ENCODE assay signal across 22 cellular contexts in the genomic region with DNA sequence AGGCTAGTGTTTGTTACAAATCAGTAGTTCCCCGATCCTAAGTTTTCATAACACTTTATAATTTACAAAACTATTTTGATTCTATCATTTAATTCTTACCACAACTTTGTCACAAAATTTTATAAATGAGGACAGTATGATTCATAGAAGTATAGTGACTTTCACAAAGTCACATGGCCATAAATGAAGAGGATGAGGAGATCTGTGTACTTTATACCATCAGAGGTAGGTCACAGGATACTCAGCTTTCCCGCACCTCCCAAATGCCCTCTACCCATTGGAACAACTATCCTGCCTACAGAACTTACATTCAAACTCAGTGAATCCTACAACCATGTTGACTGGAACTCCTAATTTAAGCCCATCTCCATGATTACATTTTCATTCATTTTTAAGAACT.
"Had no signal": no experiment of that assay in that cellular context is flagged by ENCODE, and none has a peak within 500 bp of the region (broad histone marks: within the 10 kb centered on the region; RNA-seq: fewer than 3 reads in every experiment).

No MANE protein-coding gene starts in this region.

- ATAC-seq: left colon; naive thymus-derived CD8-positive, alpha-beta T cell; stimulated activated memory B cell treated with anti-CD40 and anti-IgM and Interleukin-4, amounts not matched to agents 10 μg/mL and 1 μg/mL and 100 μg/mL, for 72 hours; stimulated activated naive CD8-positive, alpha-beta T cell treated with anti-CD3 and anti-CD28 coated beads, Interleukin-15, amount 100 ng/mL, for 72 hours had no signal

- H3K4me1 Mint-ChIP-seq: stimulated activated memory B cell treated with anti-CD40 and anti-IgM and Interleukin-4, amounts not matched to agents 10 μg/mL and 1 μg/mL and 100 μg/mL, for 72 hours had no signal

- H3K27ac Mint-ChIP-seq: immature natural killer cell; naive thymus-derived CD8-positive, alpha-beta T cell; progenitor cell of endocrine pancreas; stimulated activated memory B cell treated with anti-CD40 and anti-IgM and Interleukin-4, amounts not matched to agents 10 μg/mL and 1 μg/mL and 100 μg/mL, for 72 hours; type B pancreatic cell had no signal

- DNase-seq: hypothalamus; immature natural killer cell; kidney; left colon; left lung; lower lobe of right lung; mammary epithelial cell; mesenchymal stem cell; naive thymus-derived CD8-positive, alpha-beta T cell; ovary; right lobe of liver; stimulated activated CD4-positive, alpha-beta T cell treated with anti-CD3 and anti-CD28 coated beads, Interleukin-1b, Interleukin-23, amount 100 ng/mL, for 48 hours; stimulated activated CD4-positive, alpha-beta T cell treated with anti-CD3 and anti-CD28 coated beads, Interleukin-2, amount 100 ng/mL, for 48 hours; stimulated activated CD4-positive, alpha-beta T cell treated with anti-CD3 and anti-CD28 coated beads, Interleukin-4, amount 100 ng/mL, for 4 hours; stimulated activated CD8-positive, alpha-beta memory T cell treated with anti-CD3 and anti-CD28 coated beads, Interleukin-4, amount 100 ng/mL, for 48 hours; stimulated activated naive CD4-positive, alpha-beta T cell treated with Interleukin-2 at 50 U/mL for 16 hours; stimulated activated naive CD8-positive, alpha-beta T cell treated with anti-CD3 and anti-CD28 coated beads, Interleukin-15, amount 100 ng/mL, for 72 hours; substantia nigra; uterus had no signal

- H3K4me3 Mint-ChIP-seq: immature natural killer cell; naive thymus-derived CD8-positive, alpha-beta T cell; stimulated activated memory B cell treated with anti-CD40 and anti-IgM and Interleukin-4, amounts not matched to agents 10 μg/mL and 1 μg/mL and 100 μg/mL, for 72 hours; stimulated activated naive CD8-positive, alpha-beta T cell treated with anti-CD3 and anti-CD28 coated beads, Interleukin-15, amount 100 ng/mL, for 72 hours; type B pancreatic cell had no signal

- H3K27me3 Mint-ChIP-seq: progenitor cell of endocrine pancreas, type B pancreatic cell had no signal

- H3K36me3 Mint-ChIP-seq: type B pancreatic cell had no signal
